In the genomic region with DNA sequence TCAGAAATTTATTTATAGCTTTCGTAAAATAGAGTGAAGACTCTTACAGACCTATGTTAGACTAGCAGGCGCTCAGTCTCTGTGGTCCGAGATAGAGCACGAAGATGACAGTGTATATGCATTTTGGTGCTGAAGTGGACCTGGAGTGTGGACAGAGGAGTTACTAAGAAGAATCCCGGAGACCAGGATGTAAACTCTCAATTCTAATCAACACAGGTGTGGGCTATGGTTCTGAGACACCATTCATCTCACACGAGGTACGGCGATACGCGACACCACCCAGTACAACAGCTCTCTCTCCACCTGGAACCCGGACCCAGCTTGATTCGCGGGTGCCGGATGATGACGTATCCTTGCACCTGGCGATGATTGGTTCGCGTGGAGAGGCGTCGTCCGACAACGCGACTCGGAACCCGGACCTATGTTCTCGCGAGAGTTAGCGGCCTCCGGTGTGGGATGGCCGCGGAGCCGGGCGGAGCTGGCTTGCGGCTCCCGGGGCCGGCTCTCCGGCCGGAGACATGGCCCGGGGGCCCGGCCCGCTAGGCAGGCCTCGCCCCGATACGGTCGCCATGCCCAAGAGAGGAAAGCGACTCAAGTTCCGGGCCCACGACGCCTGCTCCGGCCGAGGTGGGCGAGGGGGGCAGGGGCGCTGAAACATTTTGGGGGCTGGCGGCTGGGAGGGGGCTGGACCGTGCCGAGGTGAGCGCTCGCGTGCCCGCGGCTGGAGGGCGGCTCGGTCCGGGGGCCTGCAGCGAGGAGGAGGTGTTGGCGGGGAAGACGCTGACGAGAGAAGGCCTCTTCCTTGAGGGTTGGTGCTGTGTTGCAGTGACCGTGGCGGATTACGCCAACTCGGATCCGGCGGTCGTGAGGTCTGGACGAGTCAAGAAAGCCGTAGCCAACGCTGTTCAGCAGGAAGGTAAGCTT, we compare ENCODE assay signal across 8 cellular contexts. TPM values are rescaled to one million over a fixed set of nuclear protein-coding genes. Genes with fewer than 3 reads are reported as not detected.
DNase-seq lines count a peak whose midpoint lies in the region; ATAC-seq and TF ChIP-seq lines count a peak whose summit lies in the region.

A gene with protein sequence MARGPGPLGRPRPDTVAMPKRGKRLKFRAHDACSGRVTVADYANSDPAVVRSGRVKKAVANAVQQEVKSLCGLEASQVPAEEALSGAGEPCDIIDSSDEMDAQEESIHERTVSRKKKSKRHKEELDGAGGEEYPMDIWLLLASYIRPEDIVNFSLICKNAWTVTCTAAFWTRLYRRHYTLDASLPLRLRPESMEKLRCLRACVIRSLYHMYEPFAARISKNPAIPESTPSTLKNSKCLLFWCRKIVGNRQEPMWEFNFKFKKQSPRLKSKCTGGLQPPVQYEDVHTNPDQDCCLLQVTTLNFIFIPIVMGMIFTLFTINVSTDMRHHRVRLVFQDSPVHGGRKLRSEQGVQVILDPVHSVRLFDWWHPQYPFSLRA (plus strand): TSS at position 427 of the 924 bp plus-strand sequence. CDS start 92 bp downstream, at position 519.

- H3K4me3 Mint-ChIP-seq in activated CD4-positive, alpha-beta T cell treated with anti-CD3 and anti-CD28 coated beads, Interleukin-2, amount 10 ng/mL, durations not matched to agents 7 days and 5 days = peak within 1 kb of the TSS; percentile 94

- peaks cover 24% of the 10 kb centered on the region for H3K36me3 ChIP-seq in BE2C

- CTCF ChIA-PET in activated CD4-positive, alpha-beta T cell treated with anti-CD3 and anti-CD28 coated beads, Interleukin-2, amount 10 ng/mL, durations not matched to agents 7 days and 5 days (lab: Charles Lee) = interaction anchor here (0.6 to 1.8 kb wide), 8 partner anchors 9 to 144 kb away, joined by 3 to 5 read pairs (median 4); a partner anchor contains a TSS

- peaks cover 31% of the 10 kb centered on the region for H3K4me1 Mint-ChIP-seq in activated CD4-positive, alpha-beta T cell treated with anti-CD3 and anti-CD28 coated beads, Interleukin-2, amount 10 ng/mL, durations not matched to agents 7 days and 5 days

- peak within 1 kb of the TSS; percentile 96 for H3K27ac Mint-ChIP-seq in activated CD4-positive, alpha-beta T cell treated with anti-CD3 and anti-CD28 coated beads, Interleukin-2, amount 10 ng/mL, durations not matched to agents 7 days and 5 days

- no peaks in the 10 kb centered on the region for H3K9me3 Mint-ChIP-seq in activated CD4-positive, alpha-beta T cell treated with anti-CD3 and anti-CD28 coated beads, Interleukin-2, amount 10 ng/mL, durations not matched to agents 7 days and 5 days

- H3K27me3 ChIP-seq in BE2C = no peaks in the 10 kb centered on the region; the same call in 1 of the 2 replicates

- H3K9me3 ChIP-seq in BE2C = no peaks in the 10 kb centered on the region

- no peak for TF ChIP-seq CTCF in BE2C (IDR thresholded peaks at IDR 0.05; ENCODE audit: low read depth, low read length)

- DNase-seq in BE2C (peak; percentile 98), NCI-H69 (lab: John Stamatoyannopoulos, UW) (peak; percentile 99), cortex of kidney (lab: John Stamatoyannopoulos, UW) (peak; percentile 71), left colon (peak; percentile 96 to 98)
- peak; percentile 98 for DNase-seq in activated CD4-positive, alpha-beta T cell treated with anti-CD3 and anti-CD28 coated beads, Interleukin-2, amount 10 ng/mL, durations not matched to agents 7 days and 5 days
- peak; percentile 98 for DNase-seq in stimulated activated CD4-positive, alpha-beta T cell treated with anti-CD3 and anti-CD28 coated beads, Interleukin-1b, Interleukin-23, amount 100 ng/mL, for 48 hours

- ATAC-seq in GM19324 (IDR thresholded peaks at IDR 0.05; ENCODE audit: low FRiP score, unreplicated experiment) (peak; percentile 98), HG03469 (IDR thresholded peaks at IDR 0.05; ENCODE audit: unreplicated experiment) (peak; percentile 85), left colon (peak; percentile 89)

- POLR2A ChIA-PET in activated CD4-positive, alpha-beta T cell treated with anti-CD3 and anti-CD28 coated beads, Interleukin-2, amount 10 ng/mL, durations not matched to agents 7 days and 5 days (lab: Charles Lee) = interaction anchor here (1.2 kb wide), 1 partner anchor 19 kb away, joined by 3 read pairs; a partner anchor contains a TSS

- peaks cover 14% of the 10 kb centered on the region for H3K36me3 Mint-ChIP-seq in activated CD4-positive, alpha-beta T cell treated with anti-CD3 and anti-CD28 coated beads, Interleukin-2, amount 10 ng/mL, durations not matched to agents 7 days and 5 days (ENCODE audit: low read depth)

- intact Hi-C loops in left colon (cut with DNase I, micrococcal nuclease) = no loop called here

- 0 out of 2 replicates have a peak, but pooled peaks cover 3% of the 10 kb centered on the region for H3K4me1 ChIP-seq in BE2C

- peak within 1 kb of the TSS; percentile 88 for H3K4me3 ChIP-seq in BE2C (ENCODE audit: low read depth, low read length)

- H3K27me3 Mint-ChIP-seq in activated CD4-positive, alpha-beta T cell treated with anti-CD3 and anti-CD28 coated beads, Interleukin-2, amount 10 ng/mL, durations not matched to agents 7 days and 5 days = no peaks in the 10 kb centered on the region

RNA-seq across cellular contexts. Expression of the gene that starts here (rescaled TPM):
- 74.4 TPM for polyA plus RNA-seq in BE2C (2012; ENCODE audit: insufficient read depth, insufficient read length, low read depth)
- total RNA-seq in activated CD4-positive, alpha-beta T cell treated with anti-CD3 and anti-CD28 coated beads, Interleukin-2, amount 10 ng/mL, durations not matched to agents 7 days and 5 days = 10 to 100 TPM; 68.3 to 72.2 TPM
- 10 to 100 TPM; 91.5 to 97.1 TPM for total RNA-seq in left colon

Comparison
In these comparisons a context has a peak if more than half of its experiments do, and no peak if none do; other contexts are left out.
1. Peak in every context shown above with its lines: DNase-seq, ATAC-seq and H3K4me3 ChIP-seq.